Comparison of ENCODE assay signal across 19 cellular contexts in the genomic region with DNA sequence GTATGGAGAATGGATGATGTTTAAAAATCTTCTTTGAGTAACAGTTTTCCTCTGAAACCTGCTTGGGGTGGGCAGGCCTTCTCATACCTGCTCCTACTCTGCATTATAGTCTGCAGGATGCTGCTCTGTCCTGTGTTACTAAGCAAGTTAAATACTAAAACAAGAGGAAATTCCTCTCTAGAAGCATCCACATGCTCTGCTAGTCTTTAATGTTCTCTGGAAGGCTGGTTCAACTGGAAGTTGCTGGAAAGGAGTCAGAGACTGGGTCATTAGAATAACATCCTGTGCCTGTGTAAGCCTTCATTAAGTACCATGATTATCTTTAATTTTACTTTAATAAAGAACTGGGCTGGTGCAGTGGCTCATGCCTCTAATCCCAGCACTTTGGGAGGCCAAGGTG. TPM values are rescaled to one million over a fixed set of nuclear protein-coding genes. Genes with fewer than 3 reads are reported as not detected.
DNase-seq lines count a peak whose midpoint lies in the region; ATAC-seq and TF ChIP-seq lines count a peak whose summit lies in the region.
"Had no signal": no experiment of that assay in that cellular context is flagged by ENCODE, and none has a peak within 500 bp of the region (broad histone marks: within the 10 kb centered on the region; RNA-seq: fewer than 3 reads in every experiment).

No MANE protein-coding gene starts in this region.

- TF ChIP-seq POLR2A in prostate gland (IDR thresholded peaks at IDR 0.05), result no peak

- H2BK5ac ChIP-seq in mesenchymal stem cell (ENCODE audit: low read depth, low read length, poor library complexity, severe bottlenecking), result no peak overlapping the region

- no peak overlapping the region for H2AK5ac ChIP-seq in mesenchymal stem cell (ENCODE audit: low read length, severe bottlenecking)

- H2BK15ac ChIP-seq in mesenchymal stem cell (ENCODE audit: low read depth, poor library complexity, severe bottlenecking), result no peak overlapping the region

- H2AFZ ChIP-seq in mesenchymal stem cell (ENCODE audit: low read depth, low read length), result no peak overlapping the region

- H3K4ac ChIP-seq in mesenchymal stem cell (ENCODE audit: low read depth in 1 of 2, low read length in 2 of 2), result no peak overlapping the region

- ATAC-seq in right cardiac atrium, result peak; percentile 71 to 90
- no peak for ATAC-seq in left ventricle myocardium superior
- ATAC-seq: PC-3 had no signal

- H3K9me3 ChIP-seq in right cardiac atrium (ENCODE audit: control insufficient read depth, low read length), result no peaks in the 10 kb centered on the region
- H3K9me3 ChIP-seq in prostate gland, result no peaks in the 10 kb centered on the region
- H3K9me3 ChIP-seq in mesenchymal stem cell (ENCODE audit: control insufficient read depth, low read length), result no peaks in the 10 kb centered on the region

- H3K27me3 ChIP-seq in right cardiac atrium (ENCODE audit: control insufficient read depth, insufficient read depth) (no peaks in the 10 kb centered on the region), prostate gland (replicated peaks; ENCODE audit: insufficient read depth) (no peaks in the 10 kb centered on the region), mesenchymal stem cell (ENCODE audit: control insufficient read depth in 1 of 2, insufficient read depth in 1 of 2, low read length in 2 of 2) (peaks cover 0 to 23% of the 10 kb centered on the region in 2 experiments)

- no peak overlapping the region for H3K4me2 ChIP-seq in mesenchymal stem cell (ENCODE audit: low read length, poor library complexity, severe bottlenecking)

- H3K4me1 Mint-ChIP-seq in activated naive CD8-positive, alpha-beta T cell (ENCODE audit: low read depth), result peaks cover 67% of the 10 kb centered on the region

- no peak overlapping the region for H4K91ac ChIP-seq in mesenchymal stem cell (ENCODE audit: low read length)

- no peak overlapping the region for H2BK12ac ChIP-seq in mesenchymal stem cell (ENCODE audit: low read length in 2 of 2)

- no peaks in the 10 kb centered on the region for H3K79me1 ChIP-seq in mesenchymal stem cell (replicated peaks; ENCODE audit: low read length, poor library complexity, severe bottlenecking)

- DNase-seq in right cardiac atrium (no peak), left ventricle myocardium superior (no peak), kidney glomerular epithelial cell (lab: John Stamatoyannopoulos, UW) (peak; percentile 2), prostate gland (ENCODE audit: low spot score) (no peak), islet precursor cell (no peak), mesenchymal stem cell (no peak)
- DNase-seq: ACHN, AML-193, Calu3, DMS53, NCI-H1436, NCI-H2029, NCI-H2171, NCI-H446 treated with DMSO at 0.1 percent for 48 hours, NCI-H748 treated with DMSO at 0.1 percent for 48 hours, PC-3 had no signal

- peak overlapping the region; percentile 55 for H3K4me3 Mint-ChIP-seq in activated naive CD8-positive, alpha-beta T cell

- no peak for TF ChIP-seq CTCF in prostate gland (IDR thresholded peaks at IDR 0.05)

- peak overlapping the region; percentile 86 for H3K27ac Mint-ChIP-seq in activated naive CD8-positive, alpha-beta T cell

- no peak overlapping the region for H3K18ac ChIP-seq in mesenchymal stem cell (ENCODE audit: low read depth in 1 of 2, low read length in 2 of 2)

- H3K9ac ChIP-seq in mesenchymal stem cell (ENCODE audit: low read length), result no peak overlapping the region

- intact Hi-C loops in right cardiac atrium (cut with DNase I) (no loop called here), left ventricle myocardium superior (cut with micrococcal nuclease) (no loop called here), prostate gland (cut with DNase I) (no loop called here)

- H4K8ac ChIP-seq in mesenchymal stem cell (ENCODE audit: low read length), result no peak overlapping the region

- no peak overlapping the region for H2BK120ac ChIP-seq in mesenchymal stem cell (ENCODE audit: low read depth, low read length)

- peaks cover 3% of the 10 kb centered on the region for H3K36me3 Mint-ChIP-seq in activated naive CD8-positive, alpha-beta T cell

- no peak overlapping the region for H3K27ac ChIP-seq in right cardiac atrium (ENCODE audit: low read length)
- no peak overlapping the region for H3K27ac ChIP-seq in prostate gland
- no peak overlapping the region for H3K27ac ChIP-seq in mesenchymal stem cell (ENCODE audit: low read length, poor library complexity, severe bottlenecking)

- no peak overlapping the region for H3K4me3 ChIP-seq in right cardiac atrium (ENCODE audit: low read length)
- no peak overlapping the region for H3K4me3 ChIP-seq in prostate gland
- no peak overlapping the region for H3K4me3 ChIP-seq in mesenchymal stem cell (ENCODE audit: insufficient read depth in 1 of 2, low read depth in 1 of 2, low read length in 2 of 2)

- no peaks in the 10 kb centered on the region for H3K9me3 Mint-ChIP-seq in activated naive CD8-positive, alpha-beta T cell (ENCODE audit: low read depth)

- no peak overlapping the region for H3K23ac ChIP-seq in mesenchymal stem cell (ENCODE audit: low read length in 2 of 2)

- H3K27me3 Mint-ChIP-seq in activated naive CD8-positive, alpha-beta T cell, result no peaks in the 10 kb centered on the region

- H3K36me3 ChIP-seq in prostate gland (no peaks in the 10 kb centered on the region), mesenchymal stem cell (ENCODE audit: control insufficient read depth in 1 of 2, insufficient read depth in 2 of 2, low read depth in 1 of 2, low read length in 2 of 2) (no peaks in the 10 kb centered on the region)

- no peaks in the 10 kb centered on the region for H3K4me1 ChIP-seq in right cardiac atrium (ENCODE audit: control insufficient read depth, insufficient read depth, low read length)
- H3K4me1 ChIP-seq in prostate gland (replicated peaks), result no peaks in the 10 kb centered on the region
- H3K4me1 ChIP-seq in mesenchymal stem cell (ENCODE audit: control insufficient read depth, insufficient read depth, low read depth, low read length), result peaks cover 3% of the 10 kb centered on the region

- H3K14ac ChIP-seq in mesenchymal stem cell (ENCODE audit: low read length in 2 of 2), result no peak overlapping the region

RNA-seq across cellular contexts. Expression of gene SELP, which starts 5.8 kb away (rescaled TPM):
- total RNA-seq in right cardiac atrium, result 10 to 100 TPM in 3 of 4 donors, 1 to 10 TPM in 1; 8.8 to 24.8 (median 16.1) TPM
- polyA plus RNA-seq in right cardiac atrium, result 8.2 TPM
- 7.4 TPM for total RNA-seq in left ventricle myocardium superior
- 10 to 100 TPM in 1 of 2 donors, 1 to 10 TPM in 1; 9.1 to 10.8 TPM for total RNA-seq in prostate gland
- 9.2 TPM for polyA plus RNA-seq in mesenchymal stem cell (2013, experiment 1 of 2)
- polyA plus RNA-seq in mesenchymal stem cell (2013, experiment 2 of 2), result 9.6 TPM
- total RNA-seq: M059J, PC-3 had no signal

RNA-seq across cellular contexts. Expression of gene F5, which starts 37.8 kb away (rescaled TPM):
- total RNA-seq in right cardiac atrium, result 10 to 100 TPM in 2 of 4 donors, 1 to 10 TPM in 2; 4.0 to 16.5 (median 8.7) TPM
- 6.8 TPM for polyA plus RNA-seq in right cardiac atrium
- 11.8 TPM for total RNA-seq in left ventricle myocardium superior
- 1 to 10 TPM; 1.1 to 8.4 TPM for total RNA-seq in prostate gland
- polyA plus RNA-seq in mesenchymal stem cell (2013, experiment 1 of 2), result not detected
- polyA plus RNA-seq in mesenchymal stem cell (2013, experiment 2 of 2), result not detected
- total RNA-seq: H4, M059J, PC-3 had no signal
